Comparison of ENCODE assay signal across 34 cellular contexts in the genomic region with DNA sequence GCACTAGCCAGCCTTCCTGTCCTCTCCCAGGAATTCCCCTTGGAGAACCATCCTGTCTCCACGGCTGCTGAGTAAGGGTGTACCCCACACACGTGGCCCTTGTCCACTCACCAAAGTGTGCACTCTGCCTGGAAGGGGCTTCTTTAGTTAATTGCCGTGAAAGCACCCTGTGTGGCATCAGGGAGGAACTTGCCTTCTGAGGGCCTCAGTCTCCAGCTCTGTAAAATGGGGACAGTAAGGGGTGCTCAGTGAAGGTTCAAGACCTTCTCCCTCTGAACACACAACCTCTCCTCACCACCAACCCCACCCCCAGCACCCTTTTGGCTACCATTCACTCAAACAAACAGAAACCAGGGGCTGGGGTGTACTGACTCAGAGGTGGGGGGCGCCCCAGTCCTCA. TPM values are rescaled to one million over a fixed set of nuclear protein-coding genes. Genes with fewer than 3 reads are reported as not detected.
"Had no signal": no experiment of that assay in that cellular context is flagged by ENCODE, and none has a peak within 500 bp of the region (broad histone marks: within the 10 kb centered on the region; RNA-seq: fewer than 3 reads in every experiment).

No MANE protein-coding gene starts in this region.

- H3K27me3 ChIP-seq: ascending aorta, cardiac muscle cell, colonic mucosa had no signal

- ATAC-seq: activated CD4-positive, CD25-positive, alpha-beta regulatory T cell treated with anti-CD3 and anti-CD28 coated beads, Interleukin-2, amount 50 U/mL, for 24 hours; activated T-cell treated with anti-CD3 and anti-CD28 coated beads, Interleukin-2, amount 50 U/mL, for 4 hours; gastroesophageal sphincter; heart right ventricle; T-helper 17 cell had no signal

- H3K36me3 Mint-ChIP-seq: activated naive CD4-positive, alpha-beta T cell treated with anti-CD3 and anti-CD28 coated beads, Interleukin-2, amount 50 U/mL, for 24 hours; activated naive CD8-positive, alpha-beta T cell treated with anti-CD3 and anti-CD28 coated beads for 36 hours had no signal

- H3K27ac Mint-ChIP-seq: activated B cell treated with CpG ODN at 0.5 μM for 24 hours; activated CD8-positive, alpha-beta T cell treated with anti-CD3 and anti-CD28 coated beads for 36 hours; activated naive CD4-positive, alpha-beta T cell treated with anti-CD3 and anti-CD28 coated beads for 36 hours; activated naive CD4-positive, alpha-beta T cell treated with anti-CD3 and anti-CD28 coated beads, Interleukin-2, amount 50 U/mL, for 24 hours; activated naive CD8-positive, alpha-beta T cell treated with anti-CD3 and anti-CD28 coated beads for 36 hours; activated naive CD8-positive, alpha-beta T cell treated with anti-CD3 and anti-CD28 coated beads, Interleukin-2, amount 50 U/mL, for 24 hours; activated T-helper 2 cell treated with anti-CD3 and anti-CD28 coated beads, Interferon-gamma antibody, Interleukin-2, Interleukin-4, amounts not matched to agents 10 μg/mL and 5 μg/mL and 100 μg/mL, durations not matched to agents 14 hours and 24 hours and 36 hours; T-helper 17 cell; T-helper 2 cell treated with Interferon-gamma antibody and Interleukin-4, amounts not matched to agents 5 μg/mL and 100 μg/mL, for 36 hours had no signal

- H3K4me1 ChIP-seq: adrenal gland, ascending aorta, breast epithelium, colonic mucosa, esophagus squamous epithelium, gastroesophageal sphincter, heart right ventricle had no signal

- H3K4me3 Mint-ChIP-seq: activated B cell treated with CpG ODN at 0.5 μM for 24 hours; activated CD8-positive, alpha-beta T cell treated with anti-CD3 and anti-CD28 coated beads for 36 hours; activated naive CD4-positive, alpha-beta T cell treated with anti-CD3 and anti-CD28 coated beads for 36 hours; activated naive CD4-positive, alpha-beta T cell treated with anti-CD3 and anti-CD28 coated beads, Interleukin-2, amount 50 U/mL, for 24 hours; activated naive CD8-positive, alpha-beta T cell treated with anti-CD3 and anti-CD28 coated beads for 36 hours; activated naive CD8-positive, alpha-beta T cell treated with anti-CD3 and anti-CD28 coated beads, Interleukin-2, amount 50 U/mL, for 24 hours; activated T-cell treated with anti-CD3 and anti-CD28 coated beads, Interleukin-2, amount 50 U/mL, for 4 hours; T-helper 17 cell; T-helper 2 cell treated with Interferon-gamma antibody and Interleukin-4, amounts not matched to agents 5 μg/mL and 100 μg/mL, for 36 hours had no signal

- H3K4me1 Mint-ChIP-seq: activated B cell treated with CpG ODN at 0.5 μM for 24 hours; activated naive CD4-positive, alpha-beta T cell treated with anti-CD3 and anti-CD28 coated beads, Interleukin-2, amount 50 U/mL, for 24 hours had no signal

- H3K4me3 ChIP-seq: adrenal gland, ascending aorta, breast epithelium, cardiac muscle cell, colonic mucosa, esophagus squamous epithelium, gastroesophageal sphincter, heart right ventricle had no signal

- DNase-seq: activated B cell treated with CpG ODN at 0.5 μM for 24 hours; activated CD4-positive, alpha-beta T cell treated with anti-CD3 and anti-CD28 coated beads, Interleukin-2, amount 50 U/mL, for 1 hour; activated CD8-positive, alpha-beta memory T cell treated with anti-CD3 and anti-CD28 coated beads for 24 hours; activated CD8-positive, alpha-beta T cell treated with anti-CD3 and anti-CD28 coated beads for 36 hours; activated effector memory CD4-positive, alpha-beta T cell treated with anti-CD3 and anti-CD28 coated beads, Interleukin-2, amount 50 U/mL, for 16 hours; activated naive CD4-positive, alpha-beta T cell treated with anti-CD3 and anti-CD28 coated beads for 36 hours; activated naive CD8-positive, alpha-beta T cell treated with anti-CD3 and anti-CD28 coated beads for 36 hours; activated naive CD8-positive, alpha-beta T cell treated with anti-CD3 and anti-CD28 coated beads, Interleukin-2, amount 50 U/mL, for 24 hours; activated T-cell treated with anti-CD3 and anti-CD28 coated beads, Interleukin-2, amount 50 U/mL, for 4 hours; adrenal gland; central memory CD4-positive, alpha-beta T cell; cerebellar nuclear complex; colonic mucosa; effector CD8-positive, alpha-beta T cell; esophagus squamous epithelium; foreskin melanocyte; heart right ventricle; T-helper 17 cell; T1000; WERI-Rb-1 had no signal

- H3K36me3 ChIP-seq: adrenal gland, ascending aorta, breast epithelium, cardiac muscle cell, colonic mucosa, esophagus squamous epithelium, gastroesophageal sphincter, heart right ventricle, WERI-Rb-1 had no signal

- H3K9me3 Mint-ChIP-seq: T-helper 2 cell treated with Interferon-gamma antibody and Interleukin-4, amounts not matched to agents 5 μg/mL and 100 μg/mL, for 36 hours had no signal

- H3K27ac ChIP-seq: adrenal gland, ascending aorta, breast epithelium, cardiac muscle cell, colonic mucosa, epithelial cell of prostate, esophagus squamous epithelium, gastroesophageal sphincter, heart right ventricle, WERI-Rb-1 had no signal

RNA-seq across cellular contexts. Expression of a gene that starts 59.1 kb away (rescaled TPM):
- total RNA-seq: activated B cell treated with CpG ODN at 0.5 μM for 24 hours; activated CD8-positive, alpha-beta T cell treated with anti-CD3 and anti-CD28 coated beads for 36 hours; activated naive CD4-positive, alpha-beta T cell treated with anti-CD3 and anti-CD28 coated beads for 36 hours; activated T-cell treated with anti-CD3 and anti-CD28 coated beads, Interleukin-2, amount 50 U/mL, for 4 hours; adrenal gland; ascending aorta; breast epithelium; colonic mucosa; dermis microvascular lymphatic vessel endothelial cell; endothelial cell of umbilical vein; esophagus squamous epithelium; fibroblast of lung; fibroblast of villous mesenchyme; gastroesophageal sphincter; T-helper 17 cell had no signal
- polyA plus RNA-seq: adrenal gland, endothelial cell of umbilical vein, esophagus, fibroblast of lung, heart right ventricle had no signal
